Comparison of ENCODE assay signal across 2 cellular contexts in the genomic region with DNA sequence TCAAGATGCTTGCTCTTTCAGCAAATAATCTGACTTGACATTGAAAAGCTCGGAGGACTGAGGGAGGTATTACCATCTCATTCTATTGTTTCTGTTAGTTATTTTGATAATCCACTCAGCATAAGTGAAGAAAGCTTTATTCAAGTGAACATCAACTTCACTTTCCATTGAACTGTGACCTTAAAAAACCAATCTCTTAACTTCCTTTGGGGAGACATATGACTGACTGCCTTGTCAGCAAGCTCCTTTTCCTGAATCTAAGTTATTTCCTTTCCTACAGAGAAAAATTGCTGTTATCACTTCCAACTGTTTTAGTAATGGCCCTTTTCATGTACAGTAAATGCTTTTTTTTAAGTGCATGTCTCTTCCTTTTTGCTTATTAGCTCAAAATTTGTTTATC.
A peak's percentile ranks its signal among the peaks of the same experiment; 100 is the strongest.
TF ChIP-seq lines count a peak whose summit lies in the region.

No MANE protein-coding gene starts in this region.

TF ChIP-seq in endothelial cell of umbilical vein, 7 proteins besides CTCF, POLR2A, EP300 and RAD21 (continued from another document):
- peak; percentile 32 for TF ChIP-seq POLR2AphosphoS5 (IDR thresholded peaks at IDR 0.05; ENCODE audit: insufficient read depth, low read depth, low read length)
TF ChIP-seq in endothelial cell of umbilical vein: peak in this region for 3.

TF ChIP-seq in neural cell, 6 proteins besides CTCF, POLR2A, EP300 and RAD21 (continued from another document):
- TF ChIP-seq, protein P1, sequence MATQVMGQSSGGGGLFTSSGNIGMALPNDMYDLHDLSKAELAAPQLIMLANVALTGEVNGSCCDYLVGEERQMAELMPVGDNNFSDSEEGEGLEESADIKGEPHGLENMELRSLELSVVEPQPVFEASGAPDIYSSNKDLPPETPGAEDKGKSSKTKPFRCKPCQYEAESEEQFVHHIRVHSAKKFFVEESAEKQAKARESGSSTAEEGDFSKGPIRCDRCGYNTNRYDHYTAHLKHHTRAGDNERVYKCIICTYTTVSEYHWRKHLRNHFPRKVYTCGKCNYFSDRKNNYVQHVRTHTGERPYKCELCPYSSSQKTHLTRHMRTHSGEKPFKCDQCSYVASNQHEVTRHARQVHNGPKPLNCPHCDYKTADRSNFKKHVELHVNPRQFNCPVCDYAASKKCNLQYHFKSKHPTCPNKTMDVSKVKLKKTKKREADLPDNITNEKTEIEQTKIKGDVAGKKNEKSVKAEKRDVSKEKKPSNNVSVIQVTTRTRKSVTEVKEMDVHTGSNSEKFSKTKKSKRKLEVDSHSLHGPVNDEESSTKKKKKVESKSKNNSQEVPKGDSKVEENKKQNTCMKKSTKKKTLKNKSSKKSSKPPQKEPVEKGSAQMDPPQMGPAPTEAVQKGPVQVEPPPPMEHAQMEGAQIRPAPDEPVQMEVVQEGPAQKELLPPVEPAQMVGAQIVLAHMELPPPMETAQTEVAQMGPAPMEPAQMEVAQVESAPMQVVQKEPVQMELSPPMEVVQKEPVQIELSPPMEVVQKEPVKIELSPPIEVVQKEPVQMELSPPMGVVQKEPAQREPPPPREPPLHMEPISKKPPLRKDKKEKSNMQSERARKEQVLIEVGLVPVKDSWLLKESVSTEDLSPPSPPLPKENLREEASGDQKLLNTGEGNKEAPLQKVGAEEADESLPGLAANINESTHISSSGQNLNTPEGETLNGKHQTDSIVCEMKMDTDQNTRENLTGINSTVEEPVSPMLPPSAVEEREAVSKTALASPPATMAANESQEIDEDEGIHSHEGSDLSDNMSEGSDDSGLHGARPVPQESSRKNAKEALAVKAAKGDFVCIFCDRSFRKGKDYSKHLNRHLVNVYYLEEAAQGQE (IDR thresholded peaks at IDR 0.05; ENCODE audit: borderline replicate concordance) = no peak
- no peak for TF ChIP-seq EZH2 (IDR thresholded peaks at IDR 0.05; ENCODE audit: borderline replicate concordance, insufficient read depth, low read length, poor library complexity, severe bottlenecking)
- no peak for TF ChIP-seq POLR2AphosphoS5 (IDR thresholded peaks at IDR 0.05)
- TF ChIP-seq MXI1 (conservative IDR thresholded peaks at IDR 0.05; ENCODE audit: poor library complexity, severe bottlenecking) = no peak
TF ChIP-seq in neural cell: peak in this region for 0.
